ENCODE assay signal across 22 cellular contexts in the genomic region with DNA sequence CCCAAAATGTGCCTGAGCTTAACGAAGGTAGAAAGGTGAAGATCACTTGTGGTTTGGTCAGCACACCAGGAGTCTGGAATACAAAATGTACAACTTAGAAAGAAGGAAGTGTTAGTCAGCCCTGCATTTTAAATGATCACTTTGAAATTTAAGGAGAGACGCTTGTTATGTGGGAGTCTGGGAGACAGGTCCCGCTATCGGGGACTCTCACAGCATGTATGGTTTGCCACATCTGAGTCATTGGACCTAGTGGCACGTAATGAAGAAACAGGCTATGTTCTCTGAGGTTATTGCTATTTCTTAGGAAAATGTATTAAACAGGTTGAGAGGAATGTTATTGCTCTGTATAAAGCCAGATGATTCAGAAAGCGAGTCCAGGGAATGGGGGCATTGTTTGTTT.
DNase-seq lines count a peak whose midpoint lies in the region; ATAC-seq, FAIRE-seq and TF ChIP-seq lines count a peak whose summit lies in the region.
"Had no signal": no experiment of that assay in that cellular context is flagged by ENCODE, and none has a peak within 500 bp of the region (broad histone marks: within the 10 kb centered on the region; RNA-seq: fewer than 3 reads in every experiment).

No MANE protein-coding gene starts in this region.

- no peaks in the 10 kb centered on the region for H3K9me2 ChIP-seq in PC-3 (replicated peaks; ENCODE audit: low read length)

- H3K4me1 Mint-ChIP-seq in MCF 10A (ENCODE audit: insufficient read depth, unreplicated experiment): peaks cover 9% of the 10 kb centered on the region

- BruUV-seq in MCF 10A (replicated peaks; lab: Mats Ljungman, UMichigan) (no TSS peak), PC-3 (replicated peaks; lab: Mats Ljungman, UMichigan) (no TSS peak)

- no peak for TF ChIP-seq POLR2A in breast epithelium (IDR thresholded peaks at IDR 0.05)

- no peaks in the 10 kb centered on the region for H3K36me3 Mint-ChIP-seq in MCF 10A (ENCODE audit: insufficient read depth, unreplicated experiment)
- H3K36me3 Mint-ChIP-seq: CD8-positive, alpha-beta T cell had no signal

- H3K4me2 ChIP-seq in PC-3 (ENCODE audit: low read length): no peak overlapping the region
- H3K4me2 ChIP-seq: BLaER1 treated with 17β-estradiol and CSF1 and Interleukin-3, amounts not matched to agents 10 nM and 100 nM had no signal

- H3K36me3 ChIP-seq in breast epithelium: no peaks in the 10 kb centered on the region
- no peaks in the 10 kb centered on the region for H3K36me3 ChIP-seq in PC-3 (ENCODE audit: low read depth, low read length)
- no peaks in the 10 kb centered on the region for H3K36me3 ChIP-seq in BE2C
- H3K36me3 ChIP-seq: BLaER1 treated with 17β-estradiol and CSF1 and Interleukin-3, amounts not matched to agents 10 nM and 100 nM had no signal

- no peaks in the 10 kb centered on the region for H3K4me1 ChIP-seq in breast epithelium
- no peaks in the 10 kb centered on the region for H3K4me1 ChIP-seq in PC-3 (ENCODE audit: insufficient read depth, low read length)
- H3K4me1 ChIP-seq in BE2C: no peaks in the 10 kb centered on the region
- H3K4me1 ChIP-seq: BLaER1 treated with 17β-estradiol and CSF1 and Interleukin-3, amounts not matched to agents 10 nM and 100 nM had no signal

- no peak overlapping the region for H3K4me3 ChIP-seq in breast epithelium
- no peak overlapping the region for H3K4me3 ChIP-seq in PC-3 (ENCODE audit: low read length)
- no peak overlapping the region for H3K4me3 ChIP-seq in astrocyte of the spinal cord (ENCODE audit: low read depth, low read length)
- H3K4me3 ChIP-seq in BE2C (ENCODE audit: low read depth, low read length): no peak overlapping the region
- H3K4me3 ChIP-seq: BLaER1 treated with 17β-estradiol and CSF1 and Interleukin-3, amounts not matched to agents 10 nM and 100 nM; GM23248 had no signal

- H3K27ac ChIP-seq in breast epithelium: no peak overlapping the region
- no peak overlapping the region for H3K27ac ChIP-seq in PC-3 (ENCODE audit: low read length)
- no peak overlapping the region for H3K27ac ChIP-seq in caudate nucleus (ENCODE audit: low read depth, low read length)
- H3K27ac ChIP-seq: 22Rv1; BLaER1 treated with 17β-estradiol and CSF1 and Interleukin-3, amounts not matched to agents 10 nM and 100 nM; GM23248; HL-60 had no signal

- no peaks in the 10 kb centered on the region for H3K79me2 ChIP-seq in PC-3 (ENCODE audit: low read length)

- no peak overlapping the region for H3K4me3 Mint-ChIP-seq in MCF 10A (ENCODE audit: unreplicated experiment)
- H3K4me3 Mint-ChIP-seq: CD8-positive, alpha-beta T cell had no signal

- no peak overlapping the region for H3K27ac Mint-ChIP-seq in MCF 10A (ENCODE audit: low read depth, unreplicated experiment)
- H3K27ac Mint-ChIP-seq: CD8-positive, alpha-beta T cell had no signal

- CTCF ChIA-PET in MCF 10A (lab: Yijun Ruan, JAX) (interaction anchor here (0.7 kb wide), 2 partner anchors 65 to 510 kb away, joined by 3 to 6 read pairs; no protein-coding TSS in a partner anchor), PC-3 (lab: Charles Lee) (no interaction called here)

- H3K9me3 ChIP-seq in breast epithelium (peaks cover 4 to 9% of the 10 kb centered on the region in 2 donors), PC-3 (ENCODE audit: low read length) (no peaks in the 10 kb centered on the region), BE2C (peaks cover 5% of the 10 kb centered on the region)

- H3K27me3 Mint-ChIP-seq in MCF 10A (ENCODE audit: insufficient read depth, unreplicated experiment): no peaks in the 10 kb centered on the region

- POLR2A ChIA-PET in MCF 10A (lab: Yijun Ruan, JAX): no interaction called here
- POLR2A ChIA-PET in PC-3 (lab: Charles Lee; ENCODE audit: unreplicated experiment): no interaction called here

- no peaks in the 10 kb centered on the region for H3F3A ChIP-seq in PC-3 (ENCODE audit: low read length, unreplicated experiment)

- H4K20me1 ChIP-seq in PC-3 (ENCODE audit: low read length): no peaks in the 10 kb centered on the region
- H4K20me1 ChIP-seq: BLaER1 treated with 17β-estradiol and CSF1 and Interleukin-3, amounts not matched to agents 10 nM and 100 nM had no signal

- DNase-seq in MCF 10A (ENCODE audit: unreplicated experiment) (peak; percentile 56), breast epithelium (ENCODE audit: low spot score in 2 of 2) (no peak), PC-3 (peak; percentile 1), astrocyte of the spinal cord (ENCODE audit: low read depth, low spot score) (peak; percentile 68), urothelium cell line (ENCODE audit: low spot score) (peak; percentile 3), caudate nucleus (lab: John Stamatoyannopoulos, UW) (no peak), NCI-H1417 treated with DMSO at 0.1 percent for 48 hours (lab: John Stamatoyannopoulos, UW) (no peak), BE2C (no peak)
- DNase-seq: Calu3; CD8-positive, alpha-beta T cell; DND-41; GM23248; HCEC 1CT; IMR-90 had no signal

- intact Hi-C loops in MCF 10A (cut with micrococcal nuclease): no loop called here
- intact Hi-C loops in breast epithelium (cut with DNase I; ENCODE audit: low total_unique reads): no loop called here
- intact Hi-C loops in PC-3 (cut with micrococcal nuclease): no loop called here

- FAIRE-seq in urothelium cell line (lab: Jason Lieb, UNC): no peak
- FAIRE-seq: G401.6, GM12891, GM19239, H54, HTR-8/SVneo had no signal

- H3K9me3 Mint-ChIP-seq in MCF 10A (ENCODE audit: unreplicated experiment): peaks cover 8% of the 10 kb centered on the region

- TF ChIP-seq CTCF in MCF 10A (IDR thresholded peaks at IDR 0.05; ENCODE audit: unreplicated experiment) (no peak), breast epithelium (IDR thresholded peaks at IDR 0.05) (no peak), PC-3 (conservative IDR thresholded peaks at IDR 0.05; ENCODE audit: low read depth, low read length) (no peak), astrocyte of the spinal cord (IDR thresholded peaks at IDR 0.05; ENCODE audit: low read depth, low read length) (no peak), BE2C (IDR thresholded peaks at IDR 0.05; ENCODE audit: low read depth, low read length) (no peak)

- ATAC-seq in PC-3: no peak
- ATAC-seq: CD8-positive, alpha-beta T cell had no signal

- no peak overlapping the region for H3K9ac ChIP-seq in PC-3 (ENCODE audit: low read length)
- H3K9ac ChIP-seq: BLaER1 treated with 17β-estradiol and CSF1 and Interleukin-3, amounts not matched to agents 10 nM and 100 nM; GM23248 had no signal

- H3K27me3 ChIP-seq in breast epithelium (no peaks in the 10 kb centered on the region), PC-3 (ENCODE audit: low read length) (no peaks in the 10 kb centered on the region), BE2C (no peaks in the 10 kb centered on the region)
- H3K27me3 ChIP-seq: BLaER1 treated with 17β-estradiol and CSF1 and Interleukin-3, amounts not matched to agents 10 nM and 100 nM had no signal

- H2AFZ ChIP-seq in PC-3 (ENCODE audit: low read length): no peak overlapping the region
- H2AFZ ChIP-seq: GM23248 had no signal

- in situ Hi-C loops in astrocyte of the spinal cord (cut with HindIII; ENCODE audit: low sequenced_read_pairs): no loop called here

Comparison
In these comparisons a context has a peak if more than half of its experiments do, and no peak if none do; other contexts are left out.
1. DNase-seq: peak in MCF 10A (single experiment), PC-3 (single experiment), astrocyte of the spinal cord (single experiment) and urothelium cell line (single experiment); none in breast epithelium (0 of 2), caudate nucleus (0 of 61), NCI-H1417 treated with DMSO at 0.1 percent for 48 hours (single experiment) and BE2C (single experiment).